In the genomic region with DNA sequence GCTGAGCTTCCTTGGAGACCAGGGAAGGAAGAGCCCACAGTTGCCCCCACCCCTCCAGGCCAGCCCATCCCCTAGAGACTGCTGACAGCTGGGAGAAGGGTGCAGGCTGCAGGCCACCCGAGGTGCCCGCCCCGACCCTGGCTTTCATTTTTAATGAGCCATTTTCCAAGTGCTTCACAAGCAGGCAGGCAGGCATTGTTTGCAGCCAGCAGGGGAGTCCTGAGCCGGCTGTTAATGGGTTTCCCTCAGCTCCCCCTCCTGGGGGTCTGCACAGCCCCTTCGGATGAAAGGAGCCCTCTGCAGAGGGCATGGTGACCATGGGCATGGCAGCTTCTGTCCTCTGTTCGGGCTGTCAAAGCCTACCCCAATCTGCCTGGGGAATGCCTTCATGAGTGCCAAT, we compare ENCODE assay signal across 23 cellular contexts.
A peak's percentile ranks its signal among the peaks of the same experiment; 100 is the strongest.
DNase-seq lines count a peak whose midpoint lies in the region; ATAC-seq and TF ChIP-seq lines count a peak whose summit lies in the region.
"Had no signal": no experiment of that assay in that cellular context is flagged by ENCODE, and none has a peak within 500 bp of the region (broad histone marks: within the 10 kb centered on the region; RNA-seq: fewer than 3 reads in every experiment).

No MANE protein-coding gene starts in this region.

- no peak for ATAC-seq in gastroesophageal sphincter
- no peak for ATAC-seq in activated CD4-positive, alpha-beta T cell treated with anti-CD3 and anti-CD28 coated beads for 36 hours
- ATAC-seq: A549, body of pancreas, left lobe of liver had no signal

- TF ChIP-seq CTCF in brain (conservative IDR thresholded peaks at IDR 0.05) (peak in 1 of 2 experiments; percentile 30), spleen (IDR thresholded peaks at IDR 0.05 in 8 of 11, conservative IDR thresholded peaks at IDR 0.05 in 3 of 11) (no peak), gastroesophageal sphincter (IDR thresholded peaks at IDR 0.05) (no peak), HFFc6 (IDR thresholded peaks at IDR 0.05) (no peak)

- H3K36me3 Mint-ChIP-seq in brain: no peaks in the 10 kb centered on the region
- no peaks in the 10 kb centered on the region for H3K36me3 Mint-ChIP-seq in HFFc6 (ENCODE audit: low read depth)
- no peaks in the 10 kb centered on the region for H3K36me3 Mint-ChIP-seq in activated CD4-positive, alpha-beta T cell treated with anti-CD3 and anti-CD28 coated beads for 36 hours (ENCODE audit: low read depth)
- H3K36me3 Mint-ChIP-seq: activated naive CD8-positive, alpha-beta T cell; naive thymus-derived CD8-positive, alpha-beta T cell; stimulated activated effector memory CD8-positive, alpha-beta T cell treated with anti-CD3 and anti-CD28 coated beads, Interleukin-12 subunit alpha, Interleukin-12 subunit beta, amount 100 ng/mL, for 72 hours had no signal

- no peak for TF ChIP-seq POLR2A in spleen (IDR thresholded peaks at IDR 0.05)
- TF ChIP-seq POLR2A in gastroesophageal sphincter (IDR thresholded peaks at IDR 0.05): no peak

- POLR2A ChIA-PET in activated CD4-positive, alpha-beta T cell treated with anti-CD3 and anti-CD28 coated beads for 36 hours (lab: Charles Lee): no interaction called here

- no peak overlapping the region for H3K27ac ChIP-seq in spleen
- H3K27ac ChIP-seq in gastroesophageal sphincter: no peak overlapping the region
- H3K27ac ChIP-seq: A549, body of pancreas, parathyroid adenoma, testis had no signal

- peaks cover 3 to 19% (median 6%) of the 10 kb centered on the region in 6 donors for H3K4me1 ChIP-seq in spleen
- H3K4me1 ChIP-seq in gastroesophageal sphincter: peaks cover 0 to 7% (median 0%) of the 10 kb centered on the region in 3 donors
- H3K4me1 ChIP-seq: body of pancreas had no signal

- H3K4me3 Mint-ChIP-seq in brain: no peak overlapping the region
- no peak overlapping the region for H3K4me3 Mint-ChIP-seq in HFFc6
- H3K4me3 Mint-ChIP-seq in activated CD4-positive, alpha-beta T cell treated with anti-CD3 and anti-CD28 coated beads for 36 hours: no peak overlapping the region
- H3K4me3 Mint-ChIP-seq: activated naive CD8-positive, alpha-beta T cell; activated T-helper 1 cell treated with anti-CD3 and anti-CD28 coated beads, Interleukin-12 subunit alpha, Interleukin-12 subunit beta, Interleukin-2, Interleukin-4 antibody, amounts not matched to agents 30 ng/mL and 10 ng/mL and 1 ng/mL, durations not matched to agents 14 hours and 24 hours and 36 hours; naive thymus-derived CD8-positive, alpha-beta T cell; stimulated activated effector memory CD8-positive, alpha-beta T cell treated with anti-CD3 and anti-CD28 coated beads, Interleukin-12 subunit alpha, Interleukin-12 subunit beta, amount 100 ng/mL, for 72 hours had no signal

- H3K9me3 Mint-ChIP-seq in brain (no peaks in the 10 kb centered on the region), HFFc6 (no peaks in the 10 kb centered on the region)
- H3K9me3 Mint-ChIP-seq in activated CD4-positive, alpha-beta T cell treated with anti-CD3 and anti-CD28 coated beads for 36 hours (ENCODE audit: low read depth): no peaks in the 10 kb centered on the region
- H3K9me3 Mint-ChIP-seq: activated T-helper 1 cell treated with anti-CD3 and anti-CD28 coated beads, Interleukin-12 subunit alpha, Interleukin-12 subunit beta, Interleukin-2, Interleukin-4 antibody, amounts not matched to agents 30 ng/mL and 10 ng/mL and 1 ng/mL, durations not matched to agents 14 hours and 24 hours and 36 hours; stimulated activated effector memory CD8-positive, alpha-beta T cell treated with anti-CD3 and anti-CD28 coated beads, Interleukin-12 subunit alpha, Interleukin-12 subunit beta, amount 100 ng/mL, for 72 hours had no signal

- DNase-seq in NCI-H748 (lab: John Stamatoyannopoulos, UW; ENCODE audit: unreplicated experiment): peak; percentile 32
- DNase-seq in NCI-H748 treated with DMSO at 0.1 percent for 48 hours (lab: John Stamatoyannopoulos, UW): no peak
- peak; percentile 77 for DNase-seq in NCI-H2107 (lab: John Stamatoyannopoulos, UW)
- DNase-seq in spleen: peak; percentile 61
- DNase-seq in HFFc6: no peak
- DNase-seq in activated CD4-positive, alpha-beta T cell treated with anti-CD3 and anti-CD28 coated beads for 36 hours: no peak
- DNase-seq: body of pancreas; Calu3; cortex of kidney; naive thymus-derived CD8-positive, alpha-beta T cell; NCI-H446; OCI-M1; Right ventricle myocardium superior; SW 1271; testis had no signal

- H3K4me3 ChIP-seq in spleen (no peak overlapping the region), gastroesophageal sphincter (no peak overlapping the region)
- H3K4me3 ChIP-seq: A549, body of pancreas, testis had no signal

- H3K36me3 ChIP-seq in spleen: no peaks in the 10 kb centered on the region
- H3K36me3 ChIP-seq in gastroesophageal sphincter: no peaks in the 10 kb centered on the region

- intact Hi-C loops in spleen (cut with DNase I; ENCODE audit: low total_unique reads): no loop called here
- intact Hi-C loops in activated CD4-positive, alpha-beta T cell treated with anti-CD3 and anti-CD28 coated beads for 36 hours (cut with DNase I, micrococcal nuclease): no loop called here

- WGBS in spleen, 5 donors: 30 to 43% (median 33%) methylated on average over 6 of the region's 6 CpGs
- WGBS in gastroesophageal sphincter (ENCODE audit: low coverage in 1 of 2), 2 donors: 20 to 44% methylated on average over 1 to 3 of the region's 6 CpGs

- CTCF ChIA-PET in activated CD4-positive, alpha-beta T cell treated with anti-CD3 and anti-CD28 coated beads for 36 hours (lab: Charles Lee): no interaction called here

- H3K4me1 Mint-ChIP-seq in brain (peaks cover 82% of the 10 kb centered on the region), HFFc6 (ENCODE audit: low read depth) (peaks cover 2% of the 10 kb centered on the region)
- H3K4me1 Mint-ChIP-seq in activated CD4-positive, alpha-beta T cell treated with anti-CD3 and anti-CD28 coated beads for 36 hours: no peaks in the 10 kb centered on the region
- H3K4me1 Mint-ChIP-seq: naive thymus-derived CD8-positive, alpha-beta T cell had no signal

- no peak for TF ChIP-seq EP300 in gastroesophageal sphincter (IDR thresholded peaks at IDR 0.05)

- H3K27me3 ChIP-seq in spleen (replicated peaks in 1 of 7) (peaks cover 0 to 12% (median 0%) of the 10 kb centered on the region in 7 donors), gastroesophageal sphincter (no peaks in the 10 kb centered on the region)
- H3K27me3 ChIP-seq: body of pancreas, testis had no signal

- peak overlapping the region in 4 of 5 experiments; percentile 27 to 69 (median 58) for H3K27ac Mint-ChIP-seq in brain
- H3K27ac Mint-ChIP-seq in HFFc6: no peak overlapping the region
- no peak overlapping the region for H3K27ac Mint-ChIP-seq in activated CD4-positive, alpha-beta T cell treated with anti-CD3 and anti-CD28 coated beads for 36 hours
- H3K27ac Mint-ChIP-seq: activated naive CD8-positive, alpha-beta T cell; activated T-helper 1 cell treated with anti-CD3 and anti-CD28 coated beads, Interleukin-12 subunit alpha, Interleukin-12 subunit beta, Interleukin-2, Interleukin-4 antibody, amounts not matched to agents 30 ng/mL and 10 ng/mL and 1 ng/mL, durations not matched to agents 14 hours and 24 hours and 36 hours; stimulated activated effector memory CD8-positive, alpha-beta T cell treated with anti-CD3 and anti-CD28 coated beads, Interleukin-12 subunit alpha, Interleukin-12 subunit beta, amount 100 ng/mL, for 72 hours had no signal

- no peaks in the 10 kb centered on the region for H3K9me3 ChIP-seq in spleen
- H3K9me3 ChIP-seq in gastroesophageal sphincter: no peaks in the 10 kb centered on the region
- H3K9me3 ChIP-seq: A549, body of pancreas, testis had no signal

- H3K27me3 Mint-ChIP-seq in brain (peaks cover 6% of the 10 kb centered on the region), HFFc6 (ENCODE audit: insufficient read depth) (peaks cover 38% of the 10 kb centered on the region)
- H3K27me3 Mint-ChIP-seq in activated CD4-positive, alpha-beta T cell treated with anti-CD3 and anti-CD28 coated beads for 36 hours: peaks cover 5% of the 10 kb centered on the region
- H3K27me3 Mint-ChIP-seq: activated naive CD8-positive, alpha-beta T cell had no signal

Comparison
In these comparisons a context has a peak if more than half of its experiments do, and no peak if none do; other contexts are left out.
1. DNase-seq: peak in NCI-H748 (single experiment), NCI-H2107 (single experiment) and spleen (single experiment); none in NCI-H748 treated with DMSO at 0.1 percent for 48 hours (single experiment), HFFc6 (single experiment) and activated CD4-positive, alpha-beta T cell treated with anti-CD3 and anti-CD28 coated beads for 36 hours (single experiment).
2. H3K27ac Mint-ChIP-seq: peak in brain (4 of 5); none in HFFc6 (single experiment) and activated CD4-positive, alpha-beta T cell treated with anti-CD3 and anti-CD28 coated beads for 36 hours (single experiment).